In genomic region chr9:38993156-38993555, GRCh38 we compare ENCODE assay signal across 7 cellular contexts.
DNase-seq lines count a peak whose midpoint lies in the region; ATAC-seq and TF ChIP-seq lines count a peak whose summit lies in the region.
"Not testable (repeated sequence)": the region's sequence is repeated elsewhere in the genome, so short reads cannot be mapped to it uniquely, and the experiment has no call there.

No MANE protein-coding gene starts in this region.

- TF ChIP-seq CTCF in gastroesophageal sphincter (IDR thresholded peaks at IDR 0.05); left lung (IDR thresholded peaks at IDR 0.05); mucosa of descending colon (IDR thresholded peaks at IDR 0.05); osteocyte (IDR thresholded peaks at IDR 0.05): not testable (repeated sequence)

- H3K27me3 Mint-ChIP-seq in osteocyte (ENCODE audit: unreplicated experiment), result not testable (repeated sequence)
- H3K27me3 Mint-ChIP-seq in stimulated activated memory B cell treated with anti-CD40 and anti-IgM and Interleukin-4, amounts not matched to agents 10 μg/mL and 1 μg/mL and 100 μg/mL, for 72 hours, result peaks cover 17% of the 10 kb centered on the region

- not testable (repeated sequence) for H3K4me1 ChIP-seq in gastroesophageal sphincter; left lung; mucosa of descending colon (ENCODE audit: low read depth)

- not testable (repeated sequence) for H3K27ac Mint-ChIP-seq in osteocyte (ENCODE audit: unreplicated experiment); stimulated activated memory B cell treated with anti-CD40 and anti-IgM and Interleukin-4, amounts not matched to agents 10 μg/mL and 1 μg/mL and 100 μg/mL, for 72 hours

- peaks cover 17% of the 10 kb centered on the region for H3K9me3 Mint-ChIP-seq in osteocyte (ENCODE audit: unreplicated experiment)
- H3K9me3 Mint-ChIP-seq in stimulated activated memory B cell treated with anti-CD40 and anti-IgM and Interleukin-4, amounts not matched to agents 10 μg/mL and 1 μg/mL and 100 μg/mL, for 72 hours, result not testable (repeated sequence)

- intact Hi-C loops in left cardiac atrium (cut with DNase I); left lung (cut with DNase I); mucosa of descending colon (cut with DNase I, micrococcal nuclease): not testable (repeated sequence)

- H3K4me1 Mint-ChIP-seq in osteocyte (ENCODE audit: unreplicated experiment); stimulated activated memory B cell treated with anti-CD40 and anti-IgM and Interleukin-4, amounts not matched to agents 10 μg/mL and 1 μg/mL and 100 μg/mL, for 72 hours: not testable (repeated sequence)

- not testable (repeated sequence) for H3K9me3 ChIP-seq in gastroesophageal sphincter, left lung, mucosa of descending colon

- not testable (repeated sequence) for H3K4me3 Mint-ChIP-seq in osteocyte (ENCODE audit: unreplicated experiment); stimulated activated memory B cell treated with anti-CD40 and anti-IgM and Interleukin-4, amounts not matched to agents 10 μg/mL and 1 μg/mL and 100 μg/mL, for 72 hours

- H3K4me3 ChIP-seq in gastroesophageal sphincter, left lung, mucosa of descending colon: not testable (repeated sequence)

- not testable (repeated sequence) for H3K27me3 ChIP-seq in gastroesophageal sphincter, left lung

- not testable (repeated sequence) for H3K36me3 Mint-ChIP-seq in osteocyte (ENCODE audit: unreplicated experiment); stimulated activated memory B cell treated with anti-CD40 and anti-IgM and Interleukin-4, amounts not matched to agents 10 μg/mL and 1 μg/mL and 100 μg/mL, for 72 hours

- TF ChIP-seq EP300 in gastroesophageal sphincter (IDR thresholded peaks at IDR 0.05), result not testable (repeated sequence)

- H3K27ac ChIP-seq in gastroesophageal sphincter, left lung: not testable (repeated sequence)

- 87 to 90% methylated on average over 2 to 3 of the region's 11 CpGs for WGBS in gastroesophageal sphincter (ENCODE audit: low coverage in 1 of 2), 2 donors

- ATAC-seq in gastroesophageal sphincter (peak; percentile 14), left cardiac atrium (peak; percentile 23 to 35), left lung (peak; percentile 17), mucosa of descending colon (peak; percentile 28)
- peak; percentile 51 for ATAC-seq in stimulated activated memory B cell treated with anti-CD40 and anti-IgM and Interleukin-4, amounts not matched to agents 10 μg/mL and 1 μg/mL and 100 μg/mL, for 72 hours

- TF ChIP-seq POLR2A in gastroesophageal sphincter (IDR thresholded peaks at IDR 0.05), result not testable (repeated sequence)

- peak; percentile 63 for DNase-seq in activated effector memory CD4-positive, alpha-beta T cell treated with anti-CD3 and anti-CD28 coated beads, Interleukin-2, amount 50 U/mL, for 16 hours
- not testable (repeated sequence) for DNase-seq in left cardiac atrium, mucosa of descending colon
- DNase-seq in left lung (peak in 1 of 2 donors; percentile 72), osteocyte (ENCODE audit: extremely low spot score, unreplicated experiment) (peak; percentile 87)

- H3K36me3 ChIP-seq in gastroesophageal sphincter; left lung; mucosa of descending colon (ENCODE audit: low read depth): not testable (repeated sequence)
